21 cellular contexts compared by ENCODE assay signal in genomic region chr20:59035381-59035780, GRCh38. TPM values are rescaled to one million over a fixed set of nuclear protein-coding genes. Genes with fewer than 3 reads are reported as not detected.
DNase-seq lines count a peak whose midpoint lies in the region; ATAC-seq and TF ChIP-seq lines count a peak whose summit lies in the region.
"Had no signal": no experiment of that assay in that cellular context is flagged by ENCODE, and none has a peak within 500 bp of the region (broad histone marks: within the 10 kb centered on the region; RNA-seq: fewer than 3 reads in every experiment).

No MANE protein-coding gene starts in this region.

- DNase-seq in activated CD8-positive, alpha-beta T cell treated with anti-CD3 and anti-CD28 coated beads for 36 hours = no peak
- DNase-seq in activated CD8-positive, alpha-beta T cell treated with anti-CD3 and anti-CD28 coated beads, Interleukin-2, amount 10 ng/mL, durations not matched to agents 7 days and 5 days = no peak
- DNase-seq in CD8-positive, alpha-beta T cell = no peak
- no peak for DNase-seq in activated CD4-positive, alpha-beta memory T cell treated with anti-CD3 and anti-CD28 coated beads, Interleukin-2, amount 10 ng/mL, durations not matched to agents 7 days and 5 days
- DNase-seq in SIG-M5 treated with dmso at 0.1 percent for 504 hours (lab: John Stamatoyannopoulos, UW; ENCODE audit: unreplicated experiment) = no peak
- DNase-seq: Calu3, DMS79, H7, Karpas-422, MM.1S, NCI-H1105, NCI-H1694 treated with DMSO at 0.1 percent for 48 hours, NCI-H446, NCI-H748 treated with DMSO at 0.1 percent for 48 hours, Peyer's patch had no signal

- intact Hi-C loops in activated CD8-positive, alpha-beta T cell treated with anti-CD3 and anti-CD28 coated beads for 36 hours (cut with micrococcal nuclease) = no loop called here
- intact Hi-C loops in CD8-positive, alpha-beta T cell (cut with DNase I, micrococcal nuclease) = loop anchor here in 1 of 2 experiments (10.0 kb wide), 1 partner anchor 801 kb away; no protein-coding TSS in a partner anchor

- no peak overlapping the region for H3K4me3 ChIP-seq in CD8-positive, alpha-beta T cell (ENCODE audit: low read depth, low read length)
- H3K4me3 ChIP-seq: GM12878, Peyer's patch had no signal

- H3K27me3 ChIP-seq in CD8-positive, alpha-beta T cell (ENCODE audit: insufficient read depth, low read length) = no peaks in the 10 kb centered on the region
- H3K27me3 ChIP-seq: Peyer's patch had no signal

- H3K9me3 ChIP-seq in CD8-positive, alpha-beta T cell (ENCODE audit: low read length) = no peaks in the 10 kb centered on the region
- H3K9me3 ChIP-seq: Peyer's patch had no signal

- H3K9me3 Mint-ChIP-seq in activated CD8-positive, alpha-beta T cell treated with anti-CD3 and anti-CD28 coated beads for 36 hours = no peaks in the 10 kb centered on the region
- no peaks in the 10 kb centered on the region for H3K9me3 Mint-ChIP-seq in activated CD8-positive, alpha-beta T cell treated with anti-CD3 and anti-CD28 coated beads, Interleukin-2, amount 10 ng/mL, durations not matched to agents 7 days and 5 days (ENCODE audit: insufficient read depth)
- H3K9me3 Mint-ChIP-seq in CD8-positive, alpha-beta T cell = no peaks in the 10 kb centered on the region
- no peaks in the 10 kb centered on the region for H3K9me3 Mint-ChIP-seq in activated CD4-positive, alpha-beta memory T cell treated with anti-CD3 and anti-CD28 coated beads, Interleukin-2, amount 10 ng/mL, durations not matched to agents 7 days and 5 days
- H3K9me3 Mint-ChIP-seq in nephron = no peaks in the 10 kb centered on the region
- H3K9me3 Mint-ChIP-seq: CD14-positive monocyte had no signal

- no peak for TF ChIP-seq CTCF in activated CD8-positive, alpha-beta T cell treated with anti-CD3 and anti-CD28 coated beads for 36 hours (IDR thresholded peaks at IDR 0.05)
- no peak for TF ChIP-seq CTCF in CD8-positive, alpha-beta T cell (IDR thresholded peaks at IDR 0.05)
- no peak for TF ChIP-seq CTCF in nephron (IDR thresholded peaks at IDR 0.05; ENCODE audit: unreplicated experiment in 3 of 3)

- peaks cover 69% of the 10 kb centered on the region for H3K36me3 Mint-ChIP-seq in activated CD8-positive, alpha-beta T cell treated with anti-CD3 and anti-CD28 coated beads for 36 hours (ENCODE audit: low read depth)
- H3K36me3 Mint-ChIP-seq in activated CD8-positive, alpha-beta T cell treated with anti-CD3 and anti-CD28 coated beads, Interleukin-2, amount 10 ng/mL, durations not matched to agents 7 days and 5 days (ENCODE audit: low read depth) = peaks cover 70% of the 10 kb centered on the region
- H3K36me3 Mint-ChIP-seq in CD8-positive, alpha-beta T cell = peaks cover 64% of the 10 kb centered on the region
- peaks cover 68% of the 10 kb centered on the region for H3K36me3 Mint-ChIP-seq in activated CD4-positive, alpha-beta memory T cell treated with anti-CD3 and anti-CD28 coated beads, Interleukin-2, amount 10 ng/mL, durations not matched to agents 7 days and 5 days (ENCODE audit: low read depth)
- H3K36me3 Mint-ChIP-seq in nephron (ENCODE audit: low read depth) = peaks cover 49% of the 10 kb centered on the region

- POLR2A ChIA-PET in activated CD8-positive, alpha-beta T cell treated with anti-CD3 and anti-CD28 coated beads for 36 hours (lab: Charles Lee) = no interaction called here
- POLR2A ChIA-PET in activated CD8-positive, alpha-beta T cell treated with anti-CD3 and anti-CD28 coated beads, Interleukin-2, amount 10 ng/mL, durations not matched to agents 7 days and 5 days (lab: Charles Lee) = no interaction called here
- POLR2A ChIA-PET in CD8-positive, alpha-beta T cell (lab: Charles Lee) = no interaction called here
- POLR2A ChIA-PET in activated CD4-positive, alpha-beta memory T cell treated with anti-CD3 and anti-CD28 coated beads, Interleukin-2, amount 10 ng/mL, durations not matched to agents 7 days and 5 days (lab: Charles Lee) = no interaction called here

- no peak overlapping the region for H3K27ac ChIP-seq in CD8-positive, alpha-beta T cell (ENCODE audit: low read depth, low read length)
- H3K27ac ChIP-seq: Peyer's patch had no signal

- peaks cover 38% of the 10 kb centered on the region for H3K4me1 ChIP-seq in CD8-positive, alpha-beta T cell (ENCODE audit: insufficient read depth, low read length)

- H3K36me3 ChIP-seq in CD8-positive, alpha-beta T cell (ENCODE audit: insufficient read depth, low read length) = peaks cover 27% of the 10 kb centered on the region

- H3K4me3 Mint-ChIP-seq in activated CD8-positive, alpha-beta T cell treated with anti-CD3 and anti-CD28 coated beads for 36 hours = no peak overlapping the region
- no peak overlapping the region for H3K4me3 Mint-ChIP-seq in activated CD8-positive, alpha-beta T cell treated with anti-CD3 and anti-CD28 coated beads, Interleukin-2, amount 10 ng/mL, durations not matched to agents 7 days and 5 days
- H3K4me3 Mint-ChIP-seq in CD8-positive, alpha-beta T cell = no peak overlapping the region
- no peak overlapping the region for H3K4me3 Mint-ChIP-seq in activated CD4-positive, alpha-beta memory T cell treated with anti-CD3 and anti-CD28 coated beads, Interleukin-2, amount 10 ng/mL, durations not matched to agents 7 days and 5 days
- H3K4me3 Mint-ChIP-seq in nephron = peak overlapping the region in 2 of 3 experiments; percentile 9 to 44
- H3K4me3 Mint-ChIP-seq: CD14-positive monocyte had no signal

- CTCF ChIA-PET in activated CD8-positive, alpha-beta T cell treated with anti-CD3 and anti-CD28 coated beads for 36 hours (lab: Charles Lee) = no interaction called here
- CTCF ChIA-PET in activated CD8-positive, alpha-beta T cell treated with anti-CD3 and anti-CD28 coated beads, Interleukin-2, amount 10 ng/mL, durations not matched to agents 7 days and 5 days (lab: Charles Lee) = interaction anchor here (4.8 kb wide), 1 partner anchor 8 kb away, joined by 18 read pairs; the partner anchor contains the start of gene PRELID3B
- CTCF ChIA-PET in CD8-positive, alpha-beta T cell (lab: Charles Lee) = no interaction called here
- CTCF ChIA-PET in activated CD4-positive, alpha-beta memory T cell treated with anti-CD3 and anti-CD28 coated beads, Interleukin-2, amount 10 ng/mL, durations not matched to agents 7 days and 5 days (lab: Charles Lee) = no interaction called here

- peaks cover 63% of the 10 kb centered on the region for H3K4me1 Mint-ChIP-seq in activated CD8-positive, alpha-beta T cell treated with anti-CD3 and anti-CD28 coated beads for 36 hours (ENCODE audit: low read depth)
- H3K4me1 Mint-ChIP-seq in activated CD8-positive, alpha-beta T cell treated with anti-CD3 and anti-CD28 coated beads, Interleukin-2, amount 10 ng/mL, durations not matched to agents 7 days and 5 days (ENCODE audit: low read depth) = peaks cover 52% of the 10 kb centered on the region
- peaks cover 51% of the 10 kb centered on the region for H3K4me1 Mint-ChIP-seq in CD8-positive, alpha-beta T cell (ENCODE audit: low read depth)
- H3K4me1 Mint-ChIP-seq in activated CD4-positive, alpha-beta memory T cell treated with anti-CD3 and anti-CD28 coated beads, Interleukin-2, amount 10 ng/mL, durations not matched to agents 7 days and 5 days = peaks cover 71% of the 10 kb centered on the region
- peaks cover 38% of the 10 kb centered on the region for H3K4me1 Mint-ChIP-seq in nephron

- no peak for ATAC-seq in activated CD8-positive, alpha-beta T cell treated with anti-CD3 and anti-CD28 coated beads for 36 hours
- no peak for ATAC-seq in activated CD8-positive, alpha-beta T cell treated with anti-CD3 and anti-CD28 coated beads, Interleukin-2, amount 10 ng/mL, durations not matched to agents 7 days and 5 days
- ATAC-seq in CD8-positive, alpha-beta T cell = no peak
- no peak for ATAC-seq in HG02938 (IDR thresholded peaks at IDR 0.05; ENCODE audit: unreplicated experiment)
- ATAC-seq: GM12878 had no signal

- peak overlapping the region; percentile 55 for H3K27ac Mint-ChIP-seq in activated CD8-positive, alpha-beta T cell treated with anti-CD3 and anti-CD28 coated beads for 36 hours
- H3K27ac Mint-ChIP-seq in activated CD8-positive, alpha-beta T cell treated with anti-CD3 and anti-CD28 coated beads, Interleukin-2, amount 10 ng/mL, durations not matched to agents 7 days and 5 days = no peak overlapping the region
- H3K27ac Mint-ChIP-seq in CD8-positive, alpha-beta T cell = peak overlapping the region; percentile 1
- H3K27ac Mint-ChIP-seq in activated CD4-positive, alpha-beta memory T cell treated with anti-CD3 and anti-CD28 coated beads, Interleukin-2, amount 10 ng/mL, durations not matched to agents 7 days and 5 days = peak overlapping the region; percentile 16
- H3K27ac Mint-ChIP-seq in nephron = no peak overlapping the region
- H3K27ac Mint-ChIP-seq: CD14-positive monocyte had no signal

- no peaks in the 10 kb centered on the region for H3K27me3 Mint-ChIP-seq in activated CD8-positive, alpha-beta T cell treated with anti-CD3 and anti-CD28 coated beads for 36 hours
- H3K27me3 Mint-ChIP-seq in activated CD8-positive, alpha-beta T cell treated with anti-CD3 and anti-CD28 coated beads, Interleukin-2, amount 10 ng/mL, durations not matched to agents 7 days and 5 days (ENCODE audit: low read depth) = no peaks in the 10 kb centered on the region
- no peaks in the 10 kb centered on the region for H3K27me3 Mint-ChIP-seq in CD8-positive, alpha-beta T cell (ENCODE audit: low read depth)
- no peaks in the 10 kb centered on the region for H3K27me3 Mint-ChIP-seq in activated CD4-positive, alpha-beta memory T cell treated with anti-CD3 and anti-CD28 coated beads, Interleukin-2, amount 10 ng/mL, durations not matched to agents 7 days and 5 days
- no peaks in the 10 kb centered on the region for H3K27me3 Mint-ChIP-seq in nephron (ENCODE audit: low read depth)

RNA-seq across cellular contexts. Expression of gene ATP5F1E, which starts 3.2 kb away (rescaled TPM):
- total RNA-seq in activated CD8-positive, alpha-beta T cell treated with anti-CD3 and anti-CD28 coated beads for 36 hours = 10 to 100 TPM; 67.4 to 68.8 TPM
- total RNA-seq in activated CD8-positive, alpha-beta T cell treated with anti-CD3 and anti-CD28 coated beads, Interleukin-2, amount 10 ng/mL, durations not matched to agents 7 days and 5 days = 10 to 100 TPM; 97.8 to 98.8 TPM
- 10 to 100 TPM; 50.4 to 52.2 TPM for total RNA-seq in CD8-positive, alpha-beta T cell
- total RNA-seq in activated CD4-positive, alpha-beta memory T cell treated with anti-CD3 and anti-CD28 coated beads, Interleukin-2, amount 10 ng/mL, durations not matched to agents 7 days and 5 days = 10 to 100 TPM; 80.4 to 82.1 TPM

RNA-seq across cellular contexts. Expression of gene PRELID3B, which starts 7.2 kb away (rescaled TPM):
- 100 to 1,000 TPM; 140 to 145 TPM for total RNA-seq in activated CD8-positive, alpha-beta T cell treated with anti-CD3 and anti-CD28 coated beads for 36 hours
- 10 to 100 TPM; 80.1 to 81.6 TPM for total RNA-seq in activated CD8-positive, alpha-beta T cell treated with anti-CD3 and anti-CD28 coated beads, Interleukin-2, amount 10 ng/mL, durations not matched to agents 7 days and 5 days
- 10 to 100 TPM; 73.4 to 75.5 TPM for total RNA-seq in CD8-positive, alpha-beta T cell
- total RNA-seq in activated CD4-positive, alpha-beta memory T cell treated with anti-CD3 and anti-CD28 coated beads, Interleukin-2, amount 10 ng/mL, durations not matched to agents 7 days and 5 days = 10 to 100 TPM; 88.6 to 88.7 TPM

RNA-seq across cellular contexts. Expression of gene TUBB1, which starts 16.2 kb away (rescaled TPM):
- not detected for total RNA-seq in activated CD8-positive, alpha-beta T cell treated with anti-CD3 and anti-CD28 coated beads for 36 hours
- not detected for total RNA-seq in activated CD8-positive, alpha-beta T cell treated with anti-CD3 and anti-CD28 coated beads, Interleukin-2, amount 10 ng/mL, durations not matched to agents 7 days and 5 days
- not detected for total RNA-seq in CD8-positive, alpha-beta T cell
- not detected for total RNA-seq in activated CD4-positive, alpha-beta memory T cell treated with anti-CD3 and anti-CD28 coated beads, Interleukin-2, amount 10 ng/mL, durations not matched to agents 7 days and 5 days
- total RNA-seq: A673, Calu3, G401, H7, Peyer's patch had no signal

RNA-seq across cellular contexts. Expression of gene CTSZ, which starts 28.3 kb away (rescaled TPM):
- 10 to 100 TPM; 17.9 to 18.4 TPM for total RNA-seq in activated CD8-positive, alpha-beta T cell treated with anti-CD3 and anti-CD28 coated beads for 36 hours
- total RNA-seq in activated CD8-positive, alpha-beta T cell treated with anti-CD3 and anti-CD28 coated beads, Interleukin-2, amount 10 ng/mL, durations not matched to agents 7 days and 5 days = 10 to 100 TPM; 42.4 to 44.0 TPM
- 1 to 10 TPM; 5.1 to 7.0 TPM for total RNA-seq in CD8-positive, alpha-beta T cell
- total RNA-seq in activated CD4-positive, alpha-beta memory T cell treated with anti-CD3 and anti-CD28 coated beads, Interleukin-2, amount 10 ng/mL, durations not matched to agents 7 days and 5 days = 10 to 100 TPM; 45.0 to 49.0 TPM
- total RNA-seq: G401 had no signal

RNA-seq across cellular contexts. Expression of gene NELFCD, which starts 54.3 kb away (rescaled TPM):
- total RNA-seq in activated CD8-positive, alpha-beta T cell treated with anti-CD3 and anti-CD28 coated beads for 36 hours = 100 to 1,000 TPM; 106 to 120 TPM
- total RNA-seq in activated CD8-positive, alpha-beta T cell treated with anti-CD3 and anti-CD28 coated beads, Interleukin-2, amount 10 ng/mL, durations not matched to agents 7 days and 5 days = 10 to 100 TPM; 89.0 to 89.5 TPM
- 100 to 1,000 TPM; 101 to 113 TPM for total RNA-seq in CD8-positive, alpha-beta T cell
- total RNA-seq in activated CD4-positive, alpha-beta memory T cell treated with anti-CD3 and anti-CD28 coated beads, Interleukin-2, amount 10 ng/mL, durations not matched to agents 7 days and 5 days = 10 to 100 TPM; 63.3 to 69.0 TPM

Comparison
In these comparisons a context has a peak if more than half of its experiments do, and no peak if none do; other contexts are left out.
1. H3K27ac Mint-ChIP-seq: peak in activated CD8-positive, alpha-beta T cell treated with anti-CD3 and anti-CD28 coated beads for 36 hours (single experiment), CD8-positive, alpha-beta T cell (single experiment) and activated CD4-positive, alpha-beta memory T cell treated with anti-CD3 and anti-CD28 coated beads, Interleukin-2, amount 10 ng/mL, durations not matched to agents 7 days and 5 days (single experiment); none in activated CD8-positive, alpha-beta T cell treated with anti-CD3 and anti-CD28 coated beads, Interleukin-2, amount 10 ng/mL, durations not matched to agents 7 days and 5 days (single experiment) and nephron (0 of 3).
2. H3K4me3 Mint-ChIP-seq: peak in nephron (2 of 3); none in activated CD8-positive, alpha-beta T cell treated with anti-CD3 and anti-CD28 coated beads for 36 hours (single experiment), activated CD8-positive, alpha-beta T cell treated with anti-CD3 and anti-CD28 coated beads, Interleukin-2, amount 10 ng/mL, durations not matched to agents 7 days and 5 days (single experiment), CD8-positive, alpha-beta T cell (single experiment) and activated CD4-positive, alpha-beta memory T cell treated with anti-CD3 and anti-CD28 coated beads, Interleukin-2, amount 10 ng/mL, durations not matched to agents 7 days and 5 days (single experiment).